16 cellular contexts compared by ENCODE assay signal in the genomic region with DNA sequence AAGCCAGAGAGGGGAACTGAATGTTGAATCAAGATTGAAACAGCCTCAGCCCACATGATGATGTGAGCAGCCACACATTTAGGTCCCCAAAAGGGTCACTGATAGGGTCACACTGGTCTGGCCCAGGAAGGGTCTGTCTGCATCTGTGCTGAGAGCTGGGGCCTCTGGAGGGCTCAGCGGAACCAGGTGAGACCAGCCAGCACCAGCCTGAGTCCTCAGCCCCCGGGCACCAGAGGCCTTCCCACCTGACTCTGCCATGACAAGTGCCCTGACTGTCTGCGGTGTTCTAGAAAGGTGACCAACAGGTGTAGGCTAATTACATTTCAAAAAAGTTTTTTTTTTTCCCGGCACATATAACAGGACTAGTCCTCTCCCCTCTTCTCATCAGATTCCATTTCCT.
DNase-seq lines count a peak whose midpoint lies in the region; ATAC-seq and TF ChIP-seq lines count a peak whose summit lies in the region.
"Had no signal": no experiment of that assay in that cellular context is flagged by ENCODE, and none has a peak within 500 bp of the region (broad histone marks: within the 10 kb centered on the region; RNA-seq: fewer than 3 reads in every experiment).

No MANE protein-coding gene starts in this region.

- WGBS in lung, 2 donors = 74 to 86% methylated on average over 4 of the region's 4 CpGs

- H3K27me3 ChIP-seq in lung (ENCODE audit: control insufficient read depth, insufficient read depth) = no peaks in the 10 kb centered on the region
- peaks cover 30% of the 10 kb centered on the region for H3K27me3 ChIP-seq in PC-9 (ENCODE audit: insufficient read depth, low read depth)
- H3K27me3 ChIP-seq: BLaER1 treated with 17β-estradiol and CSF1 and Interleukin-3, amounts not matched to agents 10 nM and 100 nM had no signal

- H3K27me3 Mint-ChIP-seq in natural killer cell treated with Interleukin-12 subunit alpha and Interleukin-12 subunit beta and Interleukin-15 and Interleukin-18, amount 100 ng/mL, for 72 hours = peaks cover 0 to 3% of the 10 kb centered on the region in 2 donors
- peaks cover 0 to 7% of the 10 kb centered on the region in 2 donors for H3K27me3 Mint-ChIP-seq in natural killer cell (ENCODE audit: low read depth in 2 of 2)
- H3K27me3 Mint-ChIP-seq in stimulated activated memory B cell treated with anti-CD40 and anti-IgM and Interleukin-4, amounts not matched to agents 10 μg/mL and 1 μg/mL and 100 μg/mL, for 72 hours = no peaks in the 10 kb centered on the region
- H3K27me3 Mint-ChIP-seq: CD4-positive, CD25-positive, alpha-beta regulatory T cell had no signal

- CTCF ChIA-PET in PC-9 (lab: Charles Lee) = no interaction called here

- ATAC-seq in natural killer cell treated with Interleukin-12 subunit alpha and Interleukin-12 subunit beta and Interleukin-15 and Interleukin-18, amount 100 ng/mL, for 72 hours = peak; percentile 33 to 40
- ATAC-seq in natural killer cell (no peak), lung (ENCODE audit: insufficient read depth, low FRiP score) (no peak)
- peak; percentile 20 for ATAC-seq in stimulated activated memory B cell treated with anti-CD40 and anti-IgM and Interleukin-4, amounts not matched to agents 10 μg/mL and 1 μg/mL and 100 μg/mL, for 72 hours

- H3K4me3 Mint-ChIP-seq in natural killer cell treated with Interleukin-12 subunit alpha and Interleukin-12 subunit beta and Interleukin-15 and Interleukin-18, amount 100 ng/mL, for 72 hours = no peak overlapping the region
- no peak overlapping the region for H3K4me3 Mint-ChIP-seq in natural killer cell
- H3K4me3 Mint-ChIP-seq in stimulated activated memory B cell treated with anti-CD40 and anti-IgM and Interleukin-4, amounts not matched to agents 10 μg/mL and 1 μg/mL and 100 μg/mL, for 72 hours = no peak overlapping the region
- H3K4me3 Mint-ChIP-seq: B cell; CD4-positive, CD25-positive, alpha-beta regulatory T cell; H9; IgD-negative memory B cell had no signal

- no peak for TF ChIP-seq CTCF in natural killer cell (IDR thresholded peaks at IDR 0.05)
- TF ChIP-seq CTCF in lung (IDR thresholded peaks at IDR 0.05; ENCODE audit: control extremely low read depth, extremely low read depth) = no peak
- TF ChIP-seq CTCF in PC-9 (conservative IDR thresholded peaks at IDR 0.05) = no peak

- H3K36me3 ChIP-seq in lung (ENCODE audit: control insufficient read depth in 2 of 2, insufficient read depth in 2 of 2, low read length in 2 of 2) (no peaks in the 10 kb centered on the region), PC-9 (ENCODE audit: low read depth) (no peaks in the 10 kb centered on the region)
- H3K36me3 ChIP-seq: BLaER1 treated with 17β-estradiol and CSF1 and Interleukin-3, amounts not matched to agents 10 nM and 100 nM had no signal

- H3K79me2 ChIP-seq in PC-9 (ENCODE audit: low read depth) = no peaks in the 10 kb centered on the region

- no peaks in the 10 kb centered on the region for H3K9me2 ChIP-seq in PC-9 (ENCODE audit: insufficient read depth)

- H3K27ac Mint-ChIP-seq in natural killer cell treated with Interleukin-12 subunit alpha and Interleukin-12 subunit beta and Interleukin-15 and Interleukin-18, amount 100 ng/mL, for 72 hours = no peak overlapping the region
- H3K27ac Mint-ChIP-seq in natural killer cell = no peak overlapping the region
- no peak overlapping the region for H3K27ac Mint-ChIP-seq in stimulated activated memory B cell treated with anti-CD40 and anti-IgM and Interleukin-4, amounts not matched to agents 10 μg/mL and 1 μg/mL and 100 μg/mL, for 72 hours
- H3K27ac Mint-ChIP-seq: B cell; CD4-positive, CD25-positive, alpha-beta regulatory T cell; H9; IgD-negative memory B cell had no signal

- H3K9me3 Mint-ChIP-seq in natural killer cell treated with Interleukin-12 subunit alpha and Interleukin-12 subunit beta and Interleukin-15 and Interleukin-18, amount 100 ng/mL, for 72 hours = no peaks in the 10 kb centered on the region
- no peaks in the 10 kb centered on the region for H3K9me3 Mint-ChIP-seq in natural killer cell
- H3K9me3 Mint-ChIP-seq in stimulated activated memory B cell treated with anti-CD40 and anti-IgM and Interleukin-4, amounts not matched to agents 10 μg/mL and 1 μg/mL and 100 μg/mL, for 72 hours = no peaks in the 10 kb centered on the region
- H3K9me3 Mint-ChIP-seq: H9 had no signal

- H3K9me3 ChIP-seq in lung (ENCODE audit: control insufficient read depth in 2 of 2, insufficient read depth in 1 of 2, low read length in 1 of 2) (no peaks in the 10 kb centered on the region), PC-9 (ENCODE audit: insufficient read depth, low read depth) (no peaks in the 10 kb centered on the region)

- H3K4me3 ChIP-seq in lung (no peak overlapping the region), PC-9 (no peak overlapping the region)
- H3K4me3 ChIP-seq: BLaER1 treated with 17β-estradiol and CSF1 and Interleukin-3, amounts not matched to agents 10 nM and 100 nM had no signal

- intact Hi-C loops in natural killer cell (cut with micrococcal nuclease) (no loop called here), PC-9 (cut with micrococcal nuclease; ENCODE audit: unreplicated experiment) (no loop called here)

- H4K20me1 ChIP-seq in PC-9 (ENCODE audit: insufficient read depth) = no peaks in the 10 kb centered on the region
- H4K20me1 ChIP-seq: BLaER1 treated with 17β-estradiol and CSF1 and Interleukin-3, amounts not matched to agents 10 nM and 100 nM had no signal

- no peak overlapping the region for H3K4me2 ChIP-seq in PC-9
- H3K4me2 ChIP-seq: BLaER1 treated with 17β-estradiol and CSF1 and Interleukin-3, amounts not matched to agents 10 nM and 100 nM had no signal

- no peak overlapping the region for H3K27ac ChIP-seq in lung (ENCODE audit: low read depth in 1 of 2, low read length in 1 of 2)
- H3K27ac ChIP-seq in PC-9 = no peak overlapping the region
- H3K27ac ChIP-seq: BLaER1 treated with 17β-estradiol and CSF1 and Interleukin-3, amounts not matched to agents 10 nM and 100 nM had no signal

- no peaks in the 10 kb centered on the region for H3F3A ChIP-seq in PC-9 (ENCODE audit: insufficient read depth, low read depth)

- H3K4me1 ChIP-seq in lung (ENCODE audit: control insufficient read depth in 2 of 2, insufficient read depth in 2 of 2, low read length in 2 of 2) (no peaks in the 10 kb centered on the region), PC-9 (replicated peaks; ENCODE audit: insufficient read depth) (no peaks in the 10 kb centered on the region)

- no peak overlapping the region for H2AFZ ChIP-seq in PC-9

- no peak for DNase-seq in natural killer cell treated with Interleukin-12 subunit alpha and Interleukin-12 subunit beta and Interleukin-15 and Interleukin-18, amount 100 ng/mL, for 72 hours (ENCODE audit: low spot score)
- no peak for DNase-seq in natural killer cell
- peak; percentile 17 for DNase-seq in lung (ENCODE audit: low spot score)
- no peak for DNase-seq in CD1c-positive myeloid dendritic cell (ENCODE audit: extremely low spot score)
- no peak for DNase-seq in PC-9
- no peak for DNase-seq in cerebellar cortex (ENCODE audit: low spot score)
- DNase-seq: CD4-positive, CD25-positive, alpha-beta regulatory T cell; DMS153; DMS79; GDM1; GOT3; H9 had no signal

- H3K4me1 Mint-ChIP-seq in natural killer cell treated with Interleukin-12 subunit alpha and Interleukin-12 subunit beta and Interleukin-15 and Interleukin-18, amount 100 ng/mL, for 72 hours (ENCODE audit: low read depth in 2 of 2) = no peaks in the 10 kb centered on the region
- H3K4me1 Mint-ChIP-seq in natural killer cell = no peaks in the 10 kb centered on the region
- no peaks in the 10 kb centered on the region for H3K4me1 Mint-ChIP-seq in stimulated activated memory B cell treated with anti-CD40 and anti-IgM and Interleukin-4, amounts not matched to agents 10 μg/mL and 1 μg/mL and 100 μg/mL, for 72 hours
- H3K4me1 Mint-ChIP-seq: B cell had no signal

- no TSS peak for BruUV-seq in PC-9 (replicated peaks; lab: Mats Ljungman, UMichigan)

- POLR2A ChIA-PET in PC-9 (lab: Charles Lee; ENCODE audit: unreplicated experiment) = no interaction called here

- no peaks in the 10 kb centered on the region for H3K36me3 Mint-ChIP-seq in natural killer cell treated with Interleukin-12 subunit alpha and Interleukin-12 subunit beta and Interleukin-15 and Interleukin-18, amount 100 ng/mL, for 72 hours
- no peaks in the 10 kb centered on the region for H3K36me3 Mint-ChIP-seq in natural killer cell
- no peaks in the 10 kb centered on the region for H3K36me3 Mint-ChIP-seq in stimulated activated memory B cell treated with anti-CD40 and anti-IgM and Interleukin-4, amounts not matched to agents 10 μg/mL and 1 μg/mL and 100 μg/mL, for 72 hours
- H3K36me3 Mint-ChIP-seq: CD4-positive, CD25-positive, alpha-beta regulatory T cell; IgD-negative memory B cell had no signal

Comparison
In these comparisons a context has a peak if more than half of its experiments do, and no peak if none do; other contexts are left out.
1. ATAC-seq: peak in natural killer cell treated with Interleukin-12 subunit alpha and Interleukin-12 subunit beta and Interleukin-15 and Interleukin-18, amount 100 ng/mL, for 72 hours (2 of 2) and stimulated activated memory B cell treated with anti-CD40 and anti-IgM and Interleukin-4, amounts not matched to agents 10 μg/mL and 1 μg/mL and 100 μg/mL, for 72 hours (single experiment); none in natural killer cell (0 of 3) and lung (single experiment).